In genomic region chr5:33340195-33340594, GRCh38 we compare ENCODE assay signal across 31 cellular contexts.
DNase-seq lines count a peak whose midpoint lies in the region; ATAC-seq, FAIRE-seq and TF ChIP-seq lines count a peak whose summit lies in the region.
"Had no signal": no experiment of that assay in that cellular context is flagged by ENCODE, and none has a peak within 500 bp of the region (broad histone marks: within the 10 kb centered on the region; RNA-seq: fewer than 3 reads in every experiment).

No MANE protein-coding gene starts in this region.

- no peak for ATAC-seq in naive thymus-derived CD4-positive, alpha-beta T cell
- ATAC-seq: activated T-cell treated with anti-CD3 and anti-CD28 coated beads, Interleukin-2, amount 50 U/mL, for 72 hours; GM12878; left cardiac atrium; stimulated activated naive B cell treated with anti-CD40 and anti-IgM and Interleukin-4, amounts not matched to agents 10 μg/mL and 1 μg/mL and 100 μg/mL, for 72 hours; T-helper 17 cell had no signal

- intact Hi-C loops in naive thymus-derived CD4-positive, alpha-beta T cell (cut with micrococcal nuclease), result no loop called here
- intact Hi-C loops in esophagus squamous epithelium (cut with DNase I), result no loop called here

- no peaks in the 10 kb centered on the region for H3K36me3 Mint-ChIP-seq in endodermal cell (ENCODE audit: low read depth)
- no peaks in the 10 kb centered on the region for H3K36me3 Mint-ChIP-seq in neural progenitor cell
- H3K36me3 Mint-ChIP-seq in naive thymus-derived CD4-positive, alpha-beta T cell, result peaks cover 0 to 4% (median 0%) of the 10 kb centered on the region in 5 donors
- H3K36me3 Mint-ChIP-seq: memory B cell had no signal

- no peak overlapping the region for H3K27ac ChIP-seq in endodermal cell (ENCODE audit: low read depth, low read length)
- peak overlapping the region; percentile 72 for H3K27ac ChIP-seq in neural progenitor cell
- H3K27ac ChIP-seq in naive thymus-derived CD4-positive, alpha-beta T cell (ENCODE audit: low read depth, low read length), result no peak overlapping the region
- no peak overlapping the region for H3K27ac ChIP-seq in esophagus squamous epithelium
- H3K27ac ChIP-seq: cardiac muscle cell, KMS-11, SJSA1, suprapubic skin had no signal

- DNase-seq in H54 (ENCODE audit: insufficient read length, low spot score) (no peak), NT2/D1 (ENCODE audit: low read depth, low spot score) (peak; percentile 33), endodermal cell (peak; percentile 60), neural progenitor cell (ENCODE audit: low spot score) (peak; percentile 41), DMS 273 (lab: John Stamatoyannopoulos, UW; ENCODE audit: unreplicated experiment) (no peak), ACHN (no peak), esophagus squamous epithelium (lab: John Stamatoyannopoulos, UW) (no peak)
- DNase-seq in naive thymus-derived CD4-positive, alpha-beta T cell, result no peak
- DNase-seq: activated CD4-positive, alpha-beta T cell treated with anti-CD3 and anti-CD28 coated beads, Interleukin-2, amount 10 ng/mL, durations not matched to agents 24 days and 14 days; activated naive CD4-positive, alpha-beta T cell treated with Interleukin-2 at 50 U/mL for 16 hours; activated T-cell treated with anti-CD3 and anti-CD28 coated beads, Interleukin-2, amount 50 U/mL, for 72 hours; amniotic stem cell; BE2C; DMS79; left cardiac atrium; MV-4-11; NCI-H146; NCI-H524; NK-92 treated with Interleukin-12 subunit alpha and Interleukin-12 subunit beta, amount 100 ng/mL, for 24 hours; retina; stimulated activated CD4-positive, alpha-beta T cell treated with anti-CD3 and anti-CD28 coated beads, Interleukin-4, amount 100 ng/mL, for 1 hour; stimulated activated naive B cell treated with anti-CD40 and anti-IgM and Interleukin-4, amounts not matched to agents 10 μg/mL and 1 μg/mL and 100 μg/mL, for 72 hours; T-helper 17 cell had no signal

- H3K36me3 ChIP-seq in NT2/D1 (ENCODE audit: insufficient read depth, insufficient read length, low read length) (no peaks in the 10 kb centered on the region), endodermal cell (ENCODE audit: control insufficient read depth, insufficient read depth, low read length) (no peaks in the 10 kb centered on the region), neural progenitor cell (no peaks in the 10 kb centered on the region), esophagus squamous epithelium (no peaks in the 10 kb centered on the region)
- H3K36me3 ChIP-seq in naive thymus-derived CD4-positive, alpha-beta T cell (ENCODE audit: control insufficient read depth in 2 of 3, insufficient read depth in 3 of 3, low read length in 3 of 3), result no peaks in the 10 kb centered on the region
- H3K36me3 ChIP-seq: BE2C, cardiac muscle cell, SJSA1, suprapubic skin had no signal

- CTCF ChIA-PET in naive thymus-derived CD4-positive, alpha-beta T cell (lab: Charles Lee), result no interaction called here

- no peak for TF ChIP-seq CTCF in endodermal cell (conservative IDR thresholded peaks at IDR 0.05)
- TF ChIP-seq CTCF in neural progenitor cell (IDR thresholded peaks at IDR 0.05), result no peak
- TF ChIP-seq CTCF in esophagus squamous epithelium (IDR thresholded peaks at IDR 0.05), result no peak

- H3K79me2 ChIP-seq in neural progenitor cell (ENCODE audit: low read depth), result no peaks in the 10 kb centered on the region

- H3K27me3 Mint-ChIP-seq in endodermal cell (ENCODE audit: insufficient read depth) (no peaks in the 10 kb centered on the region), neural progenitor cell (ENCODE audit: insufficient read depth, low read depth) (no peaks in the 10 kb centered on the region)
- peaks cover 0 to 8% (median 0%) of the 10 kb centered on the region in 5 donors for H3K27me3 Mint-ChIP-seq in naive thymus-derived CD4-positive, alpha-beta T cell
- H3K27me3 Mint-ChIP-seq: activated CD4-positive, alpha-beta T cell treated with anti-CD3 and anti-CD28 coated beads, Interleukin-2, amount 10 ng/mL, durations not matched to agents 24 days and 14 days; dendritic cell treated with granulocyte-macrophage colony-stimulating factor and Interleukin-4, amounts not matched to agents 40 ng/mL and 50 ng/mL, for 4 days; T-helper 17 cell had no signal

- 34% methylated on average over 3 of the region's 3 CpGs; no CpG with 5 or more reads in 1 of the 2 experiments for WGBS in endodermal cell (ENCODE audit: insufficient coverage in 1 of 2, insufficient read length in 1 of 2), 2 experiments
- WGBS in esophagus squamous epithelium, 2 donors, result 81 to 87% methylated on average over 3 of the region's 3 CpGs

- H3K4me3 Mint-ChIP-seq in endodermal cell (no peak overlapping the region), neural progenitor cell (no peak overlapping the region)
- no peak overlapping the region for H3K4me3 Mint-ChIP-seq in naive thymus-derived CD4-positive, alpha-beta T cell
- H3K4me3 Mint-ChIP-seq: activated CD4-positive, alpha-beta T cell treated with anti-CD3 and anti-CD28 coated beads, Interleukin-2, amount 10 ng/mL, durations not matched to agents 24 days and 14 days; activated T-cell treated with anti-CD3 and anti-CD28 coated beads, Interleukin-2, amount 50 U/mL, for 72 hours; dendritic cell treated with granulocyte-macrophage colony-stimulating factor and Interleukin-4, amounts not matched to agents 40 ng/mL and 50 ng/mL, for 4 days; memory B cell; stimulated activated naive B cell treated with anti-CD40 and anti-IgM and Interleukin-4, amounts not matched to agents 10 μg/mL and 1 μg/mL and 100 μg/mL, for 72 hours; T-helper 17 cell had no signal

- H3K4me1 ChIP-seq in NT2/D1 (ENCODE audit: insufficient read depth, insufficient read length) (no peaks in the 10 kb centered on the region), endodermal cell (ENCODE audit: control insufficient read depth, insufficient read depth, low read length) (no peaks in the 10 kb centered on the region), neural progenitor cell (peaks cover 28% of the 10 kb centered on the region), esophagus squamous epithelium (peaks cover 0 to 31% (median 8%) of the 10 kb centered on the region in 3 donors)
- H3K4me1 ChIP-seq in naive thymus-derived CD4-positive, alpha-beta T cell (ENCODE audit: control insufficient read depth in 2 of 2, insufficient read depth in 2 of 2, low read length in 2 of 2), result no peaks in the 10 kb centered on the region
- H3K4me1 ChIP-seq: BE2C, SJSA1 had no signal

- in situ Hi-C loops in ACHN (cut with HindIII; ENCODE audit: low pct_ligation_motif_present, low pct_unique_long_range_greater_than_20kb, low sequenced_read_pairs), result no loop called here

- TF ChIP-seq POLR2A in H54 (IDR thresholded peaks at IDR 0.05; ENCODE audit: low read depth, low read length), result no peak
- no peak for TF ChIP-seq POLR2A in esophagus squamous epithelium (IDR thresholded peaks at IDR 0.05)

- peak; percentile 58 for FAIRE-seq in H54 (lab: Jason Lieb, UNC)
- FAIRE-seq: endometrium, GM12878 had no signal

- POLR2A ChIA-PET in naive thymus-derived CD4-positive, alpha-beta T cell (lab: Charles Lee), result no interaction called here

- H3K4me3 ChIP-seq in NT2/D1 (ENCODE audit: insufficient read length, low read depth) (no peak overlapping the region), endodermal cell (ENCODE audit: low read length) (no peak overlapping the region), neural progenitor cell (no peak overlapping the region), esophagus squamous epithelium (no peak overlapping the region)
- H3K4me3 ChIP-seq in naive thymus-derived CD4-positive, alpha-beta T cell (ENCODE audit: low read length), result no peak overlapping the region
- H3K4me3 ChIP-seq: cardiac muscle cell, GM12878, SJSA1, suprapubic skin had no signal

- no peaks in the 10 kb centered on the region for H4K20me1 ChIP-seq in neural progenitor cell (ENCODE audit: low read depth)

- H3K9me3 ChIP-seq in NT2/D1 (ENCODE audit: insufficient read depth, low read length) (no peaks in the 10 kb centered on the region), endodermal cell (ENCODE audit: control insufficient read depth, low read length) (no peaks in the 10 kb centered on the region), neural progenitor cell (ENCODE audit: low read depth) (no peaks in the 10 kb centered on the region), esophagus squamous epithelium (no peaks in the 10 kb centered on the region)
- no peaks in the 10 kb centered on the region for H3K9me3 ChIP-seq in naive thymus-derived CD4-positive, alpha-beta T cell (ENCODE audit: control insufficient read depth in 2 of 3, low read length in 3 of 3)
- H3K9me3 ChIP-seq: BE2C, SJSA1, suprapubic skin had no signal

- H3K4me1 Mint-ChIP-seq in endodermal cell, result peaks cover 21% of the 10 kb centered on the region
- H3K4me1 Mint-ChIP-seq in neural progenitor cell, result peaks cover 19% of the 10 kb centered on the region
- H3K4me1 Mint-ChIP-seq in naive thymus-derived CD4-positive, alpha-beta T cell, result no peaks in the 10 kb centered on the region
- H3K4me1 Mint-ChIP-seq: activated CD4-positive, alpha-beta T cell treated with anti-CD3 and anti-CD28 coated beads, Interleukin-2, amount 10 ng/mL, durations not matched to agents 24 days and 14 days; memory B cell; T-helper 17 cell had no signal

- no peaks in the 10 kb centered on the region for H3K27me3 ChIP-seq in NT2/D1 (ENCODE audit: insufficient read depth, insufficient read length)
- H3K27me3 ChIP-seq in endodermal cell (ENCODE audit: control insufficient read depth, insufficient read depth, low read length, poor library complexity, severe bottlenecking), result no peaks in the 10 kb centered on the region
- H3K27me3 ChIP-seq in neural progenitor cell, result no peaks in the 10 kb centered on the region
- H3K27me3 ChIP-seq in naive thymus-derived CD4-positive, alpha-beta T cell (ENCODE audit: control insufficient read depth in 2 of 2, insufficient read depth in 2 of 2, low read length in 2 of 2), result no peaks in the 10 kb centered on the region
- H3K27me3 ChIP-seq in esophagus squamous epithelium, result no peaks in the 10 kb centered on the region
- H3K27me3 ChIP-seq: BE2C, cardiac muscle cell, SJSA1, suprapubic skin had no signal

- peak overlapping the region; percentile 90 for H2AFZ ChIP-seq in neural progenitor cell (replicated peaks)

- H3K27ac Mint-ChIP-seq in endodermal cell (no peak overlapping the region), neural progenitor cell (no peak overlapping the region)
- no peak overlapping the region for H3K27ac Mint-ChIP-seq in naive thymus-derived CD4-positive, alpha-beta T cell
- H3K27ac Mint-ChIP-seq: activated CD4-positive, alpha-beta T cell treated with anti-CD3 and anti-CD28 coated beads, Interleukin-2, amount 10 ng/mL, durations not matched to agents 24 days and 14 days; activated T-cell treated with anti-CD3 and anti-CD28 coated beads, Interleukin-2, amount 50 U/mL, for 72 hours; dendritic cell treated with granulocyte-macrophage colony-stimulating factor and Interleukin-4, amounts not matched to agents 40 ng/mL and 50 ng/mL, for 4 days; memory B cell; stimulated activated naive B cell treated with anti-CD40 and anti-IgM and Interleukin-4, amounts not matched to agents 10 μg/mL and 1 μg/mL and 100 μg/mL, for 72 hours; T-helper 17 cell had no signal

- no peaks in the 10 kb centered on the region for H3K9me3 Mint-ChIP-seq in endodermal cell
- H3K9me3 Mint-ChIP-seq in neural progenitor cell, result no peaks in the 10 kb centered on the region
- H3K9me3 Mint-ChIP-seq in naive thymus-derived CD4-positive, alpha-beta T cell, result peaks cover 0 to 7% (median 0%) of the 10 kb centered on the region in 11 donors
- H3K9me3 Mint-ChIP-seq: activated T-cell treated with anti-CD3 and anti-CD28 coated beads, Interleukin-2, amount 50 U/mL, for 72 hours; dendritic cell treated with granulocyte-macrophage colony-stimulating factor and Interleukin-4, amounts not matched to agents 40 ng/mL and 50 ng/mL, for 4 days had no signal

- no peak overlapping the region for H3K9ac ChIP-seq in NT2/D1 (ENCODE audit: insufficient read length, low read depth)
- H3K9ac ChIP-seq in endodermal cell (ENCODE audit: extremely low read depth, low read length, poor library complexity, severe bottlenecking), result no peak overlapping the region
- no peak overlapping the region for H3K9ac ChIP-seq in neural progenitor cell
- H3K9ac ChIP-seq: KMS-11 had no signal

- peaks cover 21% of the 10 kb centered on the region for H3F3A ChIP-seq in neural progenitor cell (ENCODE audit: low read depth)

- peak overlapping the region; percentile 61 for H3K4me2 ChIP-seq in neural progenitor cell
- H3K4me2 ChIP-seq: KMS-11 had no signal

Comparison
In these comparisons a context has a peak if more than half of its experiments do, and no peak if none do; other contexts are left out.
1. DNase-seq: peak in NT2/D1 (single experiment), endodermal cell (single experiment) and neural progenitor cell (single experiment); none in H54 (single experiment), DMS 273 (single experiment), naive thymus-derived CD4-positive, alpha-beta T cell (0 of 9), ACHN (single experiment) and esophagus squamous epithelium (single experiment).